21 cellular contexts compared by ENCODE assay signal in the genomic region with DNA sequence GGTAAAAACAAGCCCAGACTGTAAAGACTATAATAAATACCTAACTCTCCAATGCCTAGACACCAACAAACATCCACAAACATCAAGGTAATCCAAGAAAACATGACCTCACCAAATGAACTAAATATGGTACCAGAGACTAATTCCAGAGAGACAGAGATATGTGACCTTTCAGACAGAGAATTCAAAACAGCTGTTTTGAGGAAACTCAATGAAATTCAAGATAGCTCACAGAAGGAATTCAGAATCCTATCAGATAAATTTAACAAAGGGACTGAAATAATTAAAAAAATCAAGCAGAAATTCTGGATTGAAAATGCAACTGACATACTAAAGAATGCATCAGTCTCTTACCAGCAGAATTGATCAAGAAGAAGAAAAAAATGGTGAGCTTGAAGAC. TPM values are rescaled to one million over a fixed set of nuclear protein-coding genes. Genes with fewer than 3 reads are reported as not detected.
DNase-seq lines count a peak whose midpoint lies in the region; ATAC-seq and TF ChIP-seq lines count a peak whose summit lies in the region.
"Had no signal": no experiment of that assay in that cellular context is flagged by ENCODE, and none has a peak within 500 bp of the region (broad histone marks: within the 10 kb centered on the region; RNA-seq: fewer than 3 reads in every experiment).

No MANE protein-coding gene starts in this region.

- no peak overlapping the region for H3K4me3 Mint-ChIP-seq in stimulated activated naive B cell treated with anti-CD40 and anti-IgM and Interleukin-4, amounts not matched to agents 10 μg/mL and 1 μg/mL and 100 μg/mL, for 72 hours
- H3K4me3 Mint-ChIP-seq: CD4-positive, alpha-beta memory T cell had no signal

- no peak overlapping the region for H3K9ac ChIP-seq in adipocyte (ENCODE audit: low read length)

- no peak overlapping the region for H3K27ac ChIP-seq in HEK293 (ENCODE audit: extremely low read depth, low read depth, low read length)
- H3K27ac ChIP-seq in prostate gland = no peak overlapping the region
- H3K27ac ChIP-seq in left ventricle myocardium inferior (replicated peaks) = no peak overlapping the region
- H3K27ac ChIP-seq: PC-9, SJSA1 had no signal

- CTCF ChIA-PET in HEK293 (lab: Yijun Ruan, JAX) = interaction anchor here (0.6 kb wide), 1 partner anchor 1201 kb away, joined by 4 read pairs; no protein-coding TSS in a partner anchor

- TF ChIP-seq POLR2A in prostate gland (IDR thresholded peaks at IDR 0.05) = no peak

- no peak overlapping the region for H3K4me3 ChIP-seq in HEK293 (ENCODE audit: low read depth, low read length)
- no peak overlapping the region for H3K4me3 ChIP-seq in adipocyte (ENCODE audit: low read length)
- H3K4me3 ChIP-seq in prostate gland = no peak overlapping the region
- H3K4me3 ChIP-seq in left ventricle myocardium inferior = no peak overlapping the region
- H3K4me3 ChIP-seq: PC-9, SJSA1 had no signal

- no peaks in the 10 kb centered on the region for H3K9me3 Mint-ChIP-seq in stimulated activated naive B cell treated with anti-CD40 and anti-IgM and Interleukin-4, amounts not matched to agents 10 μg/mL and 1 μg/mL and 100 μg/mL, for 72 hours
- H3K9me3 Mint-ChIP-seq: CD4-positive, alpha-beta memory T cell had no signal

- H3K9me3 ChIP-seq in HEK293 (ENCODE audit: control insufficient read depth, insufficient read depth, low read depth, low read length) = no peaks in the 10 kb centered on the region
- H3K9me3 ChIP-seq in adipocyte (ENCODE audit: control insufficient read depth, low read length) = no peaks in the 10 kb centered on the region
- no peaks in the 10 kb centered on the region for H3K9me3 ChIP-seq in prostate gland
- peaks cover 11% of the 10 kb centered on the region for H3K9me3 ChIP-seq in left ventricle myocardium inferior (replicated peaks)
- H3K9me3 ChIP-seq: Caco-2, SJSA1 had no signal

- TF ChIP-seq CTCF in HEK293 (tag by site-specific recombination; IDR thresholded peaks at IDR 0.05) (no peak), prostate gland (IDR thresholded peaks at IDR 0.05) (no peak), left ventricle myocardium inferior (IDR thresholded peaks at IDR 0.05; ENCODE audit: borderline replicate concordance) (no peak)

- H3K27me3 Mint-ChIP-seq in stimulated activated naive B cell treated with anti-CD40 and anti-IgM and Interleukin-4, amounts not matched to agents 10 μg/mL and 1 μg/mL and 100 μg/mL, for 72 hours = no peaks in the 10 kb centered on the region
- H3K27me3 Mint-ChIP-seq: CD4-positive, alpha-beta memory T cell had no signal

- DNase-seq in adipocyte (ENCODE audit: low read depth) (peak; percentile 20), fibroblast of gingiva (ENCODE audit: low read depth) (peak; percentile 32), GM19238 (ENCODE audit: insufficient read length, low spot score) (no peak), prostate gland (ENCODE audit: low spot score) (no peak), left ventricle myocardium inferior (no peak)
- no peak for DNase-seq in stimulated activated naive B cell treated with anti-CD40 and anti-IgM and Interleukin-4, amounts not matched to agents 10 μg/mL and 1 μg/mL and 100 μg/mL, for 72 hours
- DNase-seq: C1 segment of cervical spinal cord; Caco-2; CD4-positive, alpha-beta memory T cell; EL; GDM1; KG1; MM.1S; NCI-H2029; NCI-H446 treated with DMSO at 0.1 percent for 48 hours; NCI-H526; PC-9 had no signal

- H3K36me3 ChIP-seq in HEK293 (ENCODE audit: control insufficient read depth in 2 of 2, insufficient read depth in 1 of 2, low read length in 2 of 2) (peaks cover 0 to 6% of the 10 kb centered on the region in 2 experiments; a peak in 1 of 3 replicates), adipocyte (ENCODE audit: control insufficient read depth, insufficient read depth, low read length, severe bottlenecking) (no peaks in the 10 kb centered on the region), prostate gland (no peaks in the 10 kb centered on the region), left ventricle myocardium inferior (no peaks in the 10 kb centered on the region)
- H3K36me3 ChIP-seq: SJSA1 had no signal

- POLR2A ChIA-PET in HEK293 (lab: Yijun Ruan, JAX) = no interaction called here

- H3K4me1 Mint-ChIP-seq in stimulated activated naive B cell treated with anti-CD40 and anti-IgM and Interleukin-4, amounts not matched to agents 10 μg/mL and 1 μg/mL and 100 μg/mL, for 72 hours = peaks cover 16 to 45% of the 10 kb centered on the region in 2 donors

- peaks cover 2 to 12% of the 10 kb centered on the region in 2 donors for H3K36me3 Mint-ChIP-seq in stimulated activated naive B cell treated with anti-CD40 and anti-IgM and Interleukin-4, amounts not matched to agents 10 μg/mL and 1 μg/mL and 100 μg/mL, for 72 hours

- ATAC-seq in stimulated activated naive B cell treated with anti-CD40 and anti-IgM and Interleukin-4, amounts not matched to agents 10 μg/mL and 1 μg/mL and 100 μg/mL, for 72 hours (replicated peaks) = no peak
- ATAC-seq: HCT116, Right ventricle myocardium inferior had no signal

- intact Hi-C loops in prostate gland (cut with DNase I) (no loop called here), left ventricle myocardium inferior (cut with micrococcal nuclease) (no loop called here)

- H3K4me1 ChIP-seq in HEK293 (ENCODE audit: control insufficient read depth, insufficient read depth, low read length) = peaks cover 5% of the 10 kb centered on the region
- peaks cover 11% of the 10 kb centered on the region for H3K4me1 ChIP-seq in adipocyte (ENCODE audit: control insufficient read depth, insufficient read depth, low read length)
- no peaks in the 10 kb centered on the region for H3K4me1 ChIP-seq in prostate gland (replicated peaks)
- H3K4me1 ChIP-seq in left ventricle myocardium inferior = peaks cover 57% of the 10 kb centered on the region
- H3K4me1 ChIP-seq: Caco-2, SJSA1 had no signal

- H3K27me3 ChIP-seq in adipocyte (replicated peaks; ENCODE audit: control insufficient read depth, insufficient read depth, low read length) = no peaks in the 10 kb centered on the region
- H3K27me3 ChIP-seq in prostate gland (replicated peaks; ENCODE audit: insufficient read depth) = no peaks in the 10 kb centered on the region
- no peaks in the 10 kb centered on the region for H3K27me3 ChIP-seq in left ventricle myocardium inferior (ENCODE audit: low read depth)
- H3K27me3 ChIP-seq: SJSA1 had no signal

- H3K27ac Mint-ChIP-seq in stimulated activated naive B cell treated with anti-CD40 and anti-IgM and Interleukin-4, amounts not matched to agents 10 μg/mL and 1 μg/mL and 100 μg/mL, for 72 hours = no peak overlapping the region

TF ChIP-seq in HEK293, 187 proteins besides CTCF, POLR2A, EP300 and RAD21:
- no peak for TF ChIP-seq ZNF214 (tag by site-specific recombination; IDR thresholded peaks at IDR 0.05; ENCODE audit: borderline replicate concordance)
- TF ChIP-seq ZXDB (tag by site-specific recombination; IDR thresholded peaks at IDR 0.05) = no peak
- TF ChIP-seq ZNF830 (tag by site-specific recombination; IDR thresholded peaks at IDR 0.05; ENCODE audit: low read depth) = no peak
- TF ChIP-seq ZNF791 (tag by site-specific recombination; IDR thresholded peaks at IDR 0.05) = no peak
- TF ChIP-seq, protein P1, sequence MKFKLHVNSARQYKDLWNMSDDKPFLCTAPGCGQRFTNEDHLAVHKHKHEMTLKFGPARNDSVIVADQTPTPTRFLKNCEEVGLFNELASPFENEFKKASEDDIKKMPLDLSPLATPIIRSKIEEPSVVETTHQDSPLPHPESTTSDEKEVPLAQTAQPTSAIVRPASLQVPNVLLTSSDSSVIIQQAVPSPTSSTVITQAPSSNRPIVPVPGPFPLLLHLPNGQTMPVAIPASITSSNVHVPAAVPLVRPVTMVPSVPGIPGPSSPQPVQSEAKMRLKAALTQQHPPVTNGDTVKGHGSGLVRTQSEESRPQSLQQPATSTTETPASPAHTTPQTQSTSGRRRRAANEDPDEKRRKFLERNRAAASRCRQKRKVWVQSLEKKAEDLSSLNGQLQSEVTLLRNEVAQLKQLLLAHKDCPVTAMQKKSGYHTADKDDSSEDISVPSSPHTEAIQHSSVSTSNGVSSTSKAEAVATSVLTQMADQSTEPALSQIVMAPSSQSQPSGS (tag by site-specific recombination; IDR thresholded peaks at IDR 0.05; ENCODE audit: low read depth) = peak; percentile 6; the same call in 1 of the 2 replicates

RNA-seq across cellular contexts. Expression of gene NCOA6, which starts 26.6 kb away (rescaled TPM):
- total RNA-seq in prostate gland = 10 to 100 TPM; 19.6 to 43.7 TPM
- total RNA-seq in left ventricle myocardium inferior = 14.0 TPM

Comparison
In these comparisons a context has a peak if more than half of its experiments do, and no peak if none do; other contexts are left out.
1. DNase-seq: peak in adipocyte (single experiment) and fibroblast of gingiva (single experiment); none in stimulated activated naive B cell treated with anti-CD40 and anti-IgM and Interleukin-4, amounts not matched to agents 10 μg/mL and 1 μg/mL and 100 μg/mL, for 72 hours (single experiment), GM19238 (single experiment), prostate gland (single experiment) and left ventricle myocardium inferior (single experiment).